Comparison of ENCODE assay signal across 1 cellular context in the genomic region with DNA sequence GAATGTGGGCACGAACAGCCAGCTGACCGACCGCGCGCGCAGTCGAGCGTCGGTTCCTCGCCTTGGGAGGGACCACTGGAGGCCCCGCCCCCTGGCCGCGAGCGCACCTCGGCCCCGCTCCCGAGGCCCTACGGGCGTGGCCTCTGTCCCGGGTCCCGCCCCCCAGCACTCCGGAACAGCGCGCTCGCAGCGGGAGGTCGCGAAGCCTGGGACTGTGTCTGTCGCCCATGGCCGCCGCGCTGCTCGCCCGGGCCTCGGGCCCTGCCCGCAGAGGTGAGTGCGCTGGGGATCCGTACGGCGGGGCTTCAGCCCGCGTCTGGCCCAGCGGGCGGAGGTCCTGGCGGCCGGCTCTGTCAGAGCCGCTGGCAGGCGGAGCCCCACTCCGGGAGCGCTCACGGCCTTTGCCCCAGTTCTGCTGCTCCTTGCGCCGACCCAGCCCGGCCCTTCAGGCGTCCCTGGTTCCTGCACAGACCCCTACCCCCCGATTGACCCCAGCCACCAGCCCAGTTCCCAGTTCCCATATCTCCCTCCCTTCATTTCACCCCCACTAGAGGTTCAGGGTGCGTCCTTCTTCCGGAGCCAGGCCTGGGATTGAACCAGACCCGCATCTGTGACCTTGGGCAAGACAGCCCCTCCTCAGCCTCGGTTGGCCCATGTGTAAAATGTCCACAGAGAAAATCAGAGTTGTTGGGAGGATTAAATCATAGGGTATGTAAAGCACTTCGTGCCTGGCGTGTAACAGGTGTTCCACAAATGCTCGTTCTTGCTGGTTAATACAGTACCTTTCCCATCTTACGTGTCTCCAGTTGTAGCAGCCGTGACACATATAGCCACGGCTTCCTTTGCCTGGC.
TF ChIP-seq lines count a peak whose summit lies in the region.

A gene with protein sequence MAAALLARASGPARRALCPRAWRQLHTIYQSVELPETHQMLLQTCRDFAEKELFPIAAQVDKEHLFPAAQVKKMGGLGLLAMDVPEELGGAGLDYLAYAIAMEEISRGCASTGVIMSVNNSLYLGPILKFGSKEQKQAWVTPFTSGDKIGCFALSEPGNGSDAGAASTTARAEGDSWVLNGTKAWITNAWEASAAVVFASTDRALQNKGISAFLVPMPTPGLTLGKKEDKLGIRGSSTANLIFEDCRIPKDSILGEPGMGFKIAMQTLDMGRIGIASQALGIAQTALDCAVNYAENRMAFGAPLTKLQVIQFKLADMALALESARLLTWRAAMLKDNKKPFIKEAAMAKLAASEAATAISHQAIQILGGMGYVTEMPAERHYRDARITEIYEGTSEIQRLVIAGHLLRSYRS (plus strand): TSS at position 168 of the 851 bp plus-strand sequence. CDS start 60 bp downstream, at position 228.

TF ChIP-seq in HepG2, 621 proteins besides CTCF, POLR2A, EP300 and RAD21 (continued from another document and continues in another):
- TF ChIP-seq KLF15 (CRISPR knock-in tag; IDR thresholded peaks at IDR 0.05; ENCODE audit: borderline replicate concordance) (no peak), ZNF232 (CRISPR knock-in tag; IDR thresholded peaks at IDR 0.05; ENCODE audit: borderline replicate concordance) (no peak; the same call in 1 of the 2 replicates), NFIC (IDR thresholded peaks at IDR 0.05; ENCODE audit: low read length) (no peak), ZNF75D (CRISPR knock-in tag; IDR thresholded peaks at IDR 0.05; ENCODE audit: borderline replicate concordance) (no peak), ZNF431 (CRISPR knock-in tag; IDR thresholded peaks at IDR 0.05; ENCODE audit: borderline replicate concordance, low read depth) (no peak), CEBPB (IDR thresholded peaks at IDR 0.05; ENCODE audit: borderline replicate concordance, low read depth, low read length) (no peak), SP140L (CRISPR knock-in tag; IDR thresholded peaks at IDR 0.05; ENCODE audit: borderline replicate concordance) (no peak), ZNF44 (CRISPR knock-in tag; IDR thresholded peaks at IDR 0.05) (no peak), ZNF607 (CRISPR knock-in tag; IDR thresholded peaks at IDR 0.05; ENCODE audit: borderline replicate concordance) (peak; percentile 80; the same call in 1 of the 2 replicates), ATF7-NPFF (CRISPR knock-in tag; IDR thresholded peaks at IDR 0.05; ENCODE audit: low read depth) (peak; percentile 57; the same call in 1 of the 2 replicates), CCAR2 (optimal IDR thresholded peaks at IDR 0.05; ENCODE audit: low read depth, low read length) (no peak), ZNF3 (CRISPR knock-in tag; IDR thresholded peaks at IDR 0.05) (no peak), ZSCAN12 (CRISPR knock-in tag; IDR thresholded peaks at IDR 0.05) (0 out of 2 replicates have a peak, but pooled peaks have one; percentile 61), TEAD3 (CRISPR knock-in tag; optimal IDR thresholded peaks at IDR 0.05; ENCODE audit: borderline replicate concordance) (peak; percentile 2), FOXK1 (CRISPR knock-in tag; IDR thresholded peaks at IDR 0.05; ENCODE audit: borderline replicate concordance, low read depth) (no peak), TBL1XR1 (IDR thresholded peaks at IDR 0.05; ENCODE audit: borderline replicate concordance, low read length, partially characterized antibody) (no peak), CBX2 (IDR thresholded peaks at IDR 0.05; ENCODE audit: low read depth, low read length) (no peak), CBX2 (CRISPR knock-in tag; IDR thresholded peaks at IDR 0.05; ENCODE audit: low read depth) (no peak), NFIB (CRISPR knock-in tag; IDR thresholded peaks at IDR 0.05; ENCODE audit: borderline replicate concordance) (no peak), ZMYM2 (CRISPR knock-in tag; IDR thresholded peaks at IDR 0.05) (no peak), ZNF768 (CRISPR knock-in tag; IDR thresholded peaks at IDR 0.05) (no peak; the same call in 1 of the 2 replicates), RARA (CRISPR knock-in tag; IDR thresholded peaks at IDR 0.05) (peak; percentile 38; the same call in 1 of the 2 replicates), ZNF747 (CRISPR knock-in tag; IDR thresholded peaks at IDR 0.05; ENCODE audit: borderline replicate concordance) (no peak), ZNF776 (CRISPR knock-in tag; IDR thresholded peaks at IDR 0.05) (no peak; the same call in 1 of the 2 replicates)
- TF ChIP-seq, protein P1, sequence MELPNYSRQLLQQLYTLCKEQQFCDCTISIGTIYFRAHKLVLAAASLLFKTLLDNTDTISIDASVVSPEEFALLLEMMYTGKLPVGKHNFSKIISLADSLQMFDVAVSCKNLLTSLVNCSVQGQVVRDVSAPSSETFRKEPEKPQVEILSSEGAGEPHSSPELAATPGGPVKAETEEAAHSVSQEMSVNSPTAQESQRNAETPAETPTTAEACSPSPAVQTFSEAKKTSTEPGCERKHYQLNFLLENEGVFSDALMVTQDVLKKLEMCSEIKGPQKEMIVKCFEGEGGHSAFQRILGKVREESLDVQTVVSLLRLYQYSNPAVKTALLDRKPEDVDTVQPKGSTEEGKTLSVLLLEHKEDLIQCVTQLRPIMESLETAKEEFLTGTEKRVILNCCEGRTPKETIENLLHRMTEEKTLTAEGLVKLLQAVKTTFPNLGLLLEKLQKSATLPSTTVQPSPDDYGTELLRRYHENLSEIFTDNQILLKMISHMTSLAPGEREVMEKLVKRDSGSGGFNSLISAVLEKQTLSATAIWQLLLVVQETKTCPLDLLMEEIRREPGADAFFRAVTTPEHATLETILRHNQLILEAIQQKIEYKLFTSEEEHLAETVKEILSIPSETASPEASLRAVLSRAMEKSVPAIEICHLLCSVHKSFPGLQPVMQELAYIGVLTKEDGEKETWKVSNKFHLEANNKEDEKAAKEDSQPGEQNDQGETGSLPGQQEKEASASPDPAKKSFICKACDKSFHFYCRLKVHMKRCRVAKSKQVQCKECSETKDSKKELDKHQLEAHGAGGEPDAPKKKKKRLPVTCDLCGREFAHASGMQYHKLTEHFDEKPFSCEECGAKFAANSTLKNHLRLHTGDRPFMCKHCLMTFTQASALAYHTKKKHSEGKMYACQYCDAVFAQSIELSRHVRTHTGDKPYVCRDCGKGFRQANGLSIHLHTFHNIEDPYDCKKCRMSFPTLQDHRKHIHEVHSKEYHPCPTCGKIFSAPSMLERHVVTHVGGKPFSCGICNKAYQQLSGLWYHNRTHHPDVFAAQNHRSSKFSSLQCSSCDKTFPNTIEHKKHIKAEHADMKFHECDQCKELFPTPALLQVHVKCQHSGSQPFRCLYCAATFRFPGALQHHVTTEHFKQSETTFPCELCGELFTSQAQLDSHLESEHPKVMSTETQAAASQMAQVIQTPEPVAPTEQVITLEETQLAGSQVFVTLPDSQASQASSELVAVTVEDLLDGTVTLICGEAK (IDR thresholded peaks at IDR 0.05): no peak
- TF ChIP-seq, protein P1 (CRISPR knock-in tag; IDR thresholded peaks at IDR 0.05): peak; percentile 66; the same call in 1 of the 2 replicates
- TF ChIP-seq, protein P2, sequence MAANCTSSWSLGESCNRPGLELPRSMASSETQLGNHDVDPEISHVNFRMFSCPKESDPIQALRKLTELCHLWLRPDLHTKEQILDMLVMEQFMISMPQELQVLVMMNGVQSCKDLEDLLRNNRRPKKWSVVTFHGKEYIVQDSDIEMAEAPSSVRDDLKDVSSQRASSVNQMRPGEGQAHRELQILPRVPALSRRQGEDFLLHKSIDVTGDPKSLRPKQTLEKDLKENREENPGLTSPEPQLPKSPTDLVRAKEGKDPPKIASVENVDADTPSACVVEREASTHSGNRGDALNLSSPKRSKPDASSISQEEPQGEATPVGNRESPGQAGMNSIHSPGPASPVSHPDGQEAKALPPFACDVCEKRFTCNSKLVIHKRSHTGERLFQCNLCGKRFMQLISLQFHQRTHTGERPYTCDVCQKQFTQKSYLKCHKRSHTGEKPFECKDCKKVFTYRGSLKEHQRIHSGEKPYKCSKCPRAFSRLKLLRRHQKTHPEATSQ (CRISPR knock-in tag; IDR thresholded peaks at IDR 0.05; ENCODE audit: borderline replicate concordance): no peak
- TF ChIP-seq, protein P3, sequence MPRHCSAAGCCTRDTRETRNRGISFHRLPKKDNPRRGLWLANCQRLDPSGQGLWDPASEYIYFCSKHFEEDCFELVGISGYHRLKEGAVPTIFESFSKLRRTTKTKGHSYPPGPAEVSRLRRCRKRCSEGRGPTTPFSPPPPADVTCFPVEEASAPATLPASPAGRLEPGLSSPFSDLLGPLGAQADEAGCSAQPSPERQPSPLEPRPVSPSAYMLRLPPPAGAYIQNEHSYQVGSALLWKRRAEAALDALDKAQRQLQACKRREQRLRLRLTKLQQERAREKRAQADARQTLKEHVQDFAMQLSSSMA (CRISPR knock-in tag; IDR thresholded peaks at IDR 0.05): no peak
- TF ChIP-seq, protein P4, sequence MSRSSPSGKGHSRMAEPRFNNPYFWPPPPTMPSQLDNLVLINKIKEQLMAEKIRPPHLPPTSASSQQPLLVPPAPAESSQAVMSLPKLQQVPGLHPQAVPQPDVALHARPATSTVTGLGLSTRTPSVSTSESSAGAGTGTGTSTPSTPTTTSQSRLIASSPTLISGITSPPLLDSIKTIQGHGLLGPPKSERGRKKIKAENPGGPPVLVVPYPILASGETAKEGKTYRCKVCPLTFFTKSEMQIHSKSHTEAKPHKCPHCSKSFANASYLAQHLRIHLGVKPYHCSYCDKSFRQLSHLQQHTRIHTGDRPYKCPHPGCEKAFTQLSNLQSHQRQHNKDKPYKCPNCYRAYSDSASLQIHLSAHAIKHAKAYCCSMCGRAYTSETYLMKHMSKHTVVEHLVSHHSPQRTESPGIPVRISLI (CRISPR knock-in tag; IDR thresholded peaks at IDR 0.05; ENCODE audit: borderline replicate concordance): no peak
- TF ChIP-seq, protein P5, sequence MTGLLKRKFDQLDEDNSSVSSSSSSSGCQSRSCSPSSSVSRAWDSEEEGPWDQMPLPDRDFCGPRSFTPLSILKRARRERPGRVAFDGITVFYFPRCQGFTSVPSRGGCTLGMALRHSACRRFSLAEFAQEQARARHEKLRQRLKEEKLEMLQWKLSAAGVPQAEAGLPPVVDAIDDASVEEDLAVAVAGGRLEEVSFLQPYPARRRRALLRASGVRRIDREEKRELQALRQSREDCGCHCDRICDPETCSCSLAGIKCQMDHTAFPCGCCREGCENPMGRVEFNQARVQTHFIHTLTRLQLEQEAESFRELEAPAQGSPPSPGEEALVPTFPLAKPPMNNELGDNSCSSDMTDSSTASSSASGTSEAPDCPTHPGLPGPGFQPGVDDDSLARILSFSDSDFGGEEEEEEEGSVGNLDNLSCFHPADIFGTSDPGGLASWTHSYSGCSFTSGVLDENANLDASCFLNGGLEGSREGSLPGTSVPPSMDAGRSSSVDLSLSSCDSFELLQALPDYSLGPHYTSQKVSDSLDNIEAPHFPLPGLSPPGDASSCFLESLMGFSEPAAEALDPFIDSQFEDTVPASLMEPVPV (CRISPR knock-in tag; IDR thresholded peaks at IDR 0.05): peak; percentile 51; the same call in 1 of the 2 replicates
- TF ChIP-seq, protein P6, sequence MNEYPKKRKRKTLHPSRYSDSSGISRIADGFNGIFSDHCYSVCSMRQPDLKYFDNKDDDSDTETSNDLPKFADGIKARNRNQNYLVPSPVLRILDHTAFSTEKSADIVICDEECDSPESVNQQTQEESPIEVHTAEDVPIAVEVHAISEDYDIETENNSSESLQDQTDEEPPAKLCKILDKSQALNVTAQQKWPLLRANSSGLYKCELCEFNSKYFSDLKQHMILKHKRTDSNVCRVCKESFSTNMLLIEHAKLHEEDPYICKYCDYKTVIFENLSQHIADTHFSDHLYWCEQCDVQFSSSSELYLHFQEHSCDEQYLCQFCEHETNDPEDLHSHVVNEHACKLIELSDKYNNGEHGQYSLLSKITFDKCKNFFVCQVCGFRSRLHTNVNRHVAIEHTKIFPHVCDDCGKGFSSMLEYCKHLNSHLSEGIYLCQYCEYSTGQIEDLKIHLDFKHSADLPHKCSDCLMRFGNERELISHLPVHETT (CRISPR knock-in tag; conservative IDR thresholded peaks at IDR 0.05): 0 out of 2 replicates have a peak, but pooled peaks have one; percentile 41
- TF ChIP-seq, protein P7, sequence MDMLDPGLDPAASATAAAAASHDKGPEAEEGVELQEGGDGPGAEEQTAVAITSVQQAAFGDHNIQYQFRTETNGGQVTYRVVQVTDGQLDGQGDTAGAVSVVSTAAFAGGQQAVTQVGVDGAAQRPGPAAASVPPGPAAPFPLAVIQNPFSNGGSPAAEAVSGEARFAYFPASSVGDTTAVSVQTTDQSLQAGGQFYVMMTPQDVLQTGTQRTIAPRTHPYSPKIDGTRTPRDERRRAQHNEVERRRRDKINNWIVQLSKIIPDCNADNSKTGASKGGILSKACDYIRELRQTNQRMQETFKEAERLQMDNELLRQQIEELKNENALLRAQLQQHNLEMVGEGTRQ (IDR thresholded peaks at IDR 0.05; ENCODE audit: low read depth, low read length): no peak
- TF ChIP-seq, protein P7 (CRISPR knock-in tag; IDR thresholded peaks at IDR 0.05; ENCODE audit: borderline replicate concordance): no peak
- TF ChIP-seq, protein P8, sequence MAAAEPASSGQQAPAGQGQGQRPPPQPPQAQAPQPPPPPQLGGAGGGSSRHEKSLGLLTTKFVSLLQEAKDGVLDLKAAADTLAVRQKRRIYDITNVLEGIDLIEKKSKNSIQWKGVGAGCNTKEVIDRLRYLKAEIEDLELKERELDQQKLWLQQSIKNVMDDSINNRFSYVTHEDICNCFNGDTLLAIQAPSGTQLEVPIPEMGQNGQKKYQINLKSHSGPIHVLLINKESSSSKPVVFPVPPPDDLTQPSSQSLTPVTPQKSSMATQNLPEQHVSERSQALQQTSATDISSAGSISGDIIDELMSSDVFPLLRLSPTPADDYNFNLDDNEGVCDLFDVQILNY (CRISPR knock-in tag; conservative IDR thresholded peaks at IDR 0.05): 0 out of 2 replicates have a peak, but pooled peaks have one; percentile 32
